19 cellular contexts compared by ENCODE assay signal in genomic region chr4:114281561-114281960, GRCh38.
A peak's percentile ranks its signal among the peaks of the same experiment; 100 is the strongest.
DNase-seq lines count a peak whose midpoint lies in the region; ATAC-seq and TF ChIP-seq lines count a peak whose summit lies in the region.
"Had no signal": no experiment of that assay in that cellular context is flagged by ENCODE, and none has a peak within 500 bp of the region (broad histone marks: within the 10 kb centered on the region; RNA-seq: fewer than 3 reads in every experiment).

No MANE protein-coding gene starts in this region.

- H3K4me3 ChIP-seq in fibroblast of pulmonary artery (replicated peaks; ENCODE audit: low read depth, low read length) (no peak overlapping the region), skeletal muscle satellite cell (ENCODE audit: low read length) (no peak overlapping the region)
- H3K4me3 ChIP-seq: HAP-1, lung, right atrium auricular region, SK-N-MC, upper lobe of right lung had no signal

- no peaks in the 10 kb centered on the region for H3K9me3 ChIP-seq in skeletal muscle satellite cell (replicated peaks; ENCODE audit: low read length)
- H3K9me3 ChIP-seq: HAP-1, right atrium auricular region, upper lobe of right lung had no signal

- DNase-seq in GM03348 (ENCODE audit: low spot score) (peak; percentile 40), fibroblast of pulmonary artery (ENCODE audit: low read depth) (peak; percentile 87), hepatic stellate cell (ENCODE audit: low spot score) (no peak), COLO668 (lab: John Stamatoyannopoulos, UW; ENCODE audit: unreplicated experiment) (no peak), UCSD-AML1 (lab: John Stamatoyannopoulos, UW; ENCODE audit: unreplicated experiment) (no peak)
- DNase-seq: activated CD4-positive, alpha-beta memory T cell treated with anti-CD3 and anti-CD28 coated beads, Interleukin-2, amount 10 ng/mL, durations not matched to agents 7 days and 5 days; DND-41; Kasumi-1; NCI-H1930; NCI-H524 treated with DMSO at 0.1 percent for 48 hours; stimulated activated CD4-positive, alpha-beta T cell treated with anti-CD3 and anti-CD28 coated beads, Interleukin-2, amount 100 ng/mL, for 48 hours; upper lobe of right lung had no signal

- ATAC-seq in SK-N-SH treated with all-trans-retinoic acid at 6 μM for 48 hours (peak; percentile 95), HG02610 (IDR thresholded peaks at IDR 0.05; ENCODE audit: unreplicated experiment) (no peak)
- ATAC-seq: upper lobe of right lung had no signal

- H3K4me1 ChIP-seq in skeletal muscle satellite cell (ENCODE audit: control insufficient read depth, insufficient read depth, low read length): peaks cover 19% of the 10 kb centered on the region
- H3K4me1 ChIP-seq: HAP-1, right atrium auricular region, upper lobe of right lung had no signal

- H3K4me2 ChIP-seq in skeletal muscle satellite cell (ENCODE audit: low read length): no peak overlapping the region

- H3K9ac ChIP-seq in skeletal muscle satellite cell (ENCODE audit: low read depth, low read length): peak overlapping the region; percentile 63

- H3K27me3 ChIP-seq in skeletal muscle satellite cell (ENCODE audit: control insufficient read depth, insufficient read depth, low read length): no peaks in the 10 kb centered on the region
- H3K27me3 ChIP-seq: right atrium auricular region, upper lobe of right lung had no signal

- TF ChIP-seq CTCF in fibroblast of pulmonary artery (IDR thresholded peaks at IDR 0.05; ENCODE audit: low read length, missing control alignments): no peak

- no peaks in the 10 kb centered on the region for H3K36me3 ChIP-seq in skeletal muscle satellite cell (ENCODE audit: insufficient read depth, low read length)
- H3K36me3 ChIP-seq: HAP-1, right atrium auricular region, upper lobe of right lung had no signal

TF ChIP-seq in SK-N-SH treated with all-trans-retinoic acid at 6 μM for 48 hours, 23 proteins besides CTCF, POLR2A, EP300 and RAD21:
- TF ChIP-seq TCF4 (CRISPR knock-in tag; IDR thresholded peaks at IDR 0.05; ENCODE audit: borderline replicate concordance): no peak
- TF ChIP-seq ISL1 (CRISPR knock-in tag; IDR thresholded peaks at IDR 0.05): peak; percentile 83
- TF ChIP-seq, protein P1, sequence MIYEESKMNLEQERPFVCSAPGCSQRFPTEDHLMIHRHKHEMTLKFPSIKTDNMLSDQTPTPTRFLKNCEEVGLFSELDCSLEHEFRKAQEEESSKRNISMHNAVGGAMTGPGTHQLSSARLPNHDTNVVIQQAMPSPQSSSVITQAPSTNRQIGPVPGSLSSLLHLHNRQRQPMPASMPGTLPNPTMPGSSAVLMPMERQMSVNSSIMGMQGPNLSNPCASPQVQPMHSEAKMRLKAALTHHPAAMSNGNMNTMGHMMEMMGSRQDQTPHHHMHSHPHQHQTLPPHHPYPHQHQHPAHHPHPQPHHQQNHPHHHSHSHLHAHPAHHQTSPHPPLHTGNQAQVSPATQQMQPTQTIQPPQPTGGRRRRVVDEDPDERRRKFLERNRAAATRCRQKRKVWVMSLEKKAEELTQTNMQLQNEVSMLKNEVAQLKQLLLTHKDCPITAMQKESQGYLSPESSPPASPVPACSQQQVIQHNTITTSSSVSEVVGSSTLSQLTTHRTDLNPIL (CRISPR knock-in tag; IDR thresholded peaks at IDR 0.05; ENCODE audit: low read depth): peak; percentile 64; the same call in 1 of the 2 replicates

Comparison
In these comparisons a context has a peak if more than half of its experiments do, and no peak if none do; other contexts are left out.
1. DNase-seq: peak in GM03348 (single experiment) and fibroblast of pulmonary artery (single experiment); none in hepatic stellate cell (single experiment), COLO668 (single experiment) and UCSD-AML1 (single experiment).